Comparison of ENCODE assay signal across 35 cellular contexts in the genomic region with DNA sequence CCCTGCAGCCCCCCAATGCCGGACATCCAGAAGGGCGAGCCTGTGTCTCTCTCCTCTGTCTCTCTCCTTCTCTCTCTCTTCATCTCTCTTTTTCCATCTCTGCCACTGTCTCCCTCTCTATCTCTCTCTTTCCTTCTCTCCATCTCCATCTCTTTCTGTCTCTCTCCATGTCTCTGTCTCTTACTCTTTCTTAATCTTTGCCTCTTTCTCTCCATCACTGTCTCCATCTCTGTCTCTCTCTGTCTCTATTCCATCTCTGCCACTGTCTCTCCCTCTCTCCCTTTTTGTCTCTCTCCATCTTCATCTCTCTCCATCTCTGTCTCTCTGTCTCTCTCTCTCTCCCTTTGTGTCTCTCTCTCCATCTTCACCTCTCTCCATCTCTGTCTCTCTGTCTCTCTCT.
"Had no signal": no experiment of that assay in that cellular context is flagged by ENCODE, and none has a peak within 500 bp of the region (broad histone marks: within the 10 kb centered on the region; RNA-seq: fewer than 3 reads in every experiment).

No MANE protein-coding gene starts in this region.

- H3K4me3 ChIP-seq: adrenal gland, body of pancreas, breast epithelium had no signal

- H3K9me3 Mint-ChIP-seq: activated B cell treated with CpG ODN at 0.5 μM for 24 hours; activated CD4-positive, alpha-beta memory T cell treated with anti-CD3 and anti-CD28 coated beads for 36 hours; activated CD4-positive, alpha-beta T cell treated with anti-CD3 and anti-CD28 coated beads, Interleukin-2, amount 10 ng/mL, durations not matched to agents 24 days and 14 days; activated CD8-positive, alpha-beta T cell treated with anti-CD3 and anti-CD28 coated beads for 36 hours; activated naive CD4-positive, alpha-beta T cell treated with anti-CD3 and anti-CD28 coated beads for 36 hours; activated naive CD4-positive, alpha-beta T cell treated with anti-CD3 and anti-CD28 coated beads, Interleukin-2, amount 50 U/mL, for 72 hours; activated naive CD8-positive, alpha-beta T cell treated with anti-CD3 and anti-CD28 coated beads for 36 hours; activated T-cell treated with anti-CD3 and anti-CD28 coated beads, Interleukin-2, amount 50 U/mL, for 4 hours; activated T-cell treated with anti-CD3 and anti-CD28 coated beads, Interleukin-2, amount 50 U/mL, for 72 hours; activated T-helper 1 cell treated with anti-CD3 and anti-CD28 coated beads, Interleukin-12 subunit alpha, Interleukin-12 subunit beta, Interleukin-2, Interleukin-4 antibody, amounts not matched to agents 30 ng/mL and 10 ng/mL and 1 ng/mL, durations not matched to agents 14 hours and 24 hours and 36 hours; activated T-helper 17 cell treated with anti-CD3 and anti-CD28 coated beads, Interleukin-2, amount 50 U/mL, for 72 hours; T-helper 1 cell treated with Interleukin-12 subunit alpha and Interleukin-12 subunit beta and Interleukin-4 antibody, amounts not matched to agents 30 μg/mL and 1 μg/mL, for 36 hours; T-helper 2 cell treated with Interferon-gamma antibody and Interleukin-4, amounts not matched to agents 5 μg/mL and 100 μg/mL, for 36 hours had no signal

- H3K36me3 ChIP-seq: adrenal gland, brain microvascular endothelial cell, breast epithelium had no signal

- H3K27ac ChIP-seq: adrenal gland, body of pancreas, brain microvascular endothelial cell, breast epithelium, VCaP had no signal

- H3K9me3 ChIP-seq: adrenal gland, body of pancreas, breast epithelium had no signal

- H3K4me1 Mint-ChIP-seq: activated B cell treated with CpG ODN at 0.5 μM for 24 hours; activated naive CD8-positive, alpha-beta T cell treated with anti-CD3 and anti-CD28 coated beads for 36 hours; activated T-helper 17 cell treated with anti-CD3 and anti-CD28 coated beads, Interleukin-2, amount 50 U/mL, for 72 hours had no signal

- H3K27ac Mint-ChIP-seq: activated B cell treated with CpG ODN at 0.5 μM for 24 hours; activated CD4-positive, alpha-beta memory T cell treated with anti-CD3 and anti-CD28 coated beads for 36 hours; activated CD4-positive, alpha-beta T cell treated with anti-CD3 and anti-CD28 coated beads, Interleukin-2, amount 10 ng/mL, durations not matched to agents 24 days and 14 days; activated CD8-positive, alpha-beta T cell treated with anti-CD3 and anti-CD28 coated beads for 36 hours; activated naive CD4-positive, alpha-beta T cell treated with anti-CD3 and anti-CD28 coated beads for 36 hours; activated naive CD4-positive, alpha-beta T cell treated with anti-CD3 and anti-CD28 coated beads, Interleukin-2, amount 50 U/mL, for 72 hours; activated naive CD8-positive, alpha-beta T cell treated with anti-CD3 and anti-CD28 coated beads for 36 hours; activated T-cell treated with anti-CD3 and anti-CD28 coated beads, Interleukin-2, amount 50 U/mL, for 72 hours; activated T-helper 1 cell treated with anti-CD3 and anti-CD28 coated beads, Interleukin-12 subunit alpha, Interleukin-12 subunit beta, Interleukin-2, Interleukin-4 antibody, amounts not matched to agents 30 ng/mL and 10 ng/mL and 1 ng/mL, durations not matched to agents 14 hours and 24 hours and 36 hours; activated T-helper 17 cell treated with anti-CD3 and anti-CD28 coated beads, Interleukin-2, amount 50 U/mL, for 72 hours; T-helper 1 cell treated with Interleukin-12 subunit alpha and Interleukin-12 subunit beta and Interleukin-4 antibody, amounts not matched to agents 30 μg/mL and 1 μg/mL, for 36 hours; T-helper 2 cell treated with Interferon-gamma antibody and Interleukin-4, amounts not matched to agents 5 μg/mL and 100 μg/mL, for 36 hours had no signal

- H3K4me3 Mint-ChIP-seq: activated B cell treated with CpG ODN at 0.5 μM for 24 hours; activated CD4-positive, alpha-beta memory T cell treated with anti-CD3 and anti-CD28 coated beads for 36 hours; activated CD4-positive, alpha-beta T cell treated with anti-CD3 and anti-CD28 coated beads, Interleukin-2, amount 10 ng/mL, durations not matched to agents 24 days and 14 days; activated CD8-positive, alpha-beta T cell treated with anti-CD3 and anti-CD28 coated beads for 36 hours; activated naive CD4-positive, alpha-beta T cell treated with anti-CD3 and anti-CD28 coated beads for 36 hours; activated naive CD8-positive, alpha-beta T cell treated with anti-CD3 and anti-CD28 coated beads for 36 hours; activated T-cell treated with anti-CD3 and anti-CD28 coated beads, Interleukin-2, amount 50 U/mL, for 4 hours; activated T-cell treated with anti-CD3 and anti-CD28 coated beads, Interleukin-2, amount 50 U/mL, for 72 hours; activated T-helper 1 cell treated with anti-CD3 and anti-CD28 coated beads, Interleukin-12 subunit alpha, Interleukin-12 subunit beta, Interleukin-2, Interleukin-4 antibody, amounts not matched to agents 30 ng/mL and 10 ng/mL and 1 ng/mL, durations not matched to agents 14 hours and 24 hours and 36 hours; activated T-helper 17 cell treated with anti-CD3 and anti-CD28 coated beads, Interleukin-2, amount 50 U/mL, for 72 hours; T-helper 1 cell treated with Interleukin-12 subunit alpha and Interleukin-12 subunit beta and Interleukin-4 antibody, amounts not matched to agents 30 μg/mL and 1 μg/mL, for 36 hours; T-helper 2 cell treated with Interferon-gamma antibody and Interleukin-4, amounts not matched to agents 5 μg/mL and 100 μg/mL, for 36 hours had no signal

- DNase-seq: activated B cell treated with CpG ODN at 0.5 μM for 24 hours; activated CD4-positive, alpha-beta memory T cell treated with anti-CD3 and anti-CD28 coated beads for 36 hours; activated CD4-positive, alpha-beta T cell treated with anti-CD3 and anti-CD28 coated beads for 4 hours; activated CD4-positive, alpha-beta T cell treated with anti-CD3 and anti-CD28 coated beads, Interleukin-2, amount 10 ng/mL, durations not matched to agents 24 days and 14 days; activated CD4-positive, alpha-beta T cell treated with anti-CD3 and anti-CD28 coated beads, Interleukin-2, amount 50 U/mL, for 1 hour; activated CD4-positive, alpha-beta T cell treated with anti-CD3 and anti-CD28 coated beads, Interleukin-2, amount 50 U/mL, for 4 hours; activated CD4-positive, CD25-positive, alpha-beta regulatory T cell treated with anti-CD3 and anti-CD28 coated beads, Interleukin-2, amount 50 U/mL, for 72 hours; activated CD8-positive, alpha-beta memory T cell treated with anti-CD3 and anti-CD28 coated beads, Interleukin-2, amount 50 U/mL, for 4 hours; activated CD8-positive, alpha-beta T cell treated with anti-CD3 and anti-CD28 coated beads for 36 hours; activated effector memory CD4-positive, alpha-beta T cell treated with anti-CD3 and anti-CD28 coated beads, Interleukin-2, amount 50 U/mL, for 16 hours; activated gamma-delta T cell treated with Interleukin-2 at 50 U/mL for 16 hours; activated naive CD4-positive, alpha-beta T cell; activated naive CD4-positive, alpha-beta T cell treated with anti-CD3 and anti-CD28 coated beads for 36 hours; activated naive CD4-positive, alpha-beta T cell treated with anti-CD3 and anti-CD28 coated beads, Interleukin-2, amount 50 U/mL, for 16 hours; activated naive CD8-positive, alpha-beta T cell treated with anti-CD3 and anti-CD28 coated beads for 36 hours; activated T-cell treated with anti-CD3 and anti-CD28 coated beads for 4 hours; activated T-cell treated with anti-CD3 and anti-CD28 coated beads, Interleukin-2, amount 50 U/mL, for 1 hour; activated T-cell treated with anti-CD3 and anti-CD28 coated beads, Interleukin-2, amount 50 U/mL, for 4 hours; activated T-cell treated with anti-CD3 and anti-CD28 coated beads, Interleukin-2, amount 50 U/mL, for 72 hours; adrenal gland; amniotic stem cell; aorta; body of pancreas; brain microvascular endothelial cell; central memory CD4-positive, alpha-beta T cell; T-helper 1 cell; T-helper 2 cell; T-helper 9 cell had no signal

- H3K4me1 ChIP-seq: breast epithelium had no signal

- H3K36me3 Mint-ChIP-seq: activated CD4-positive, alpha-beta memory T cell treated with anti-CD3 and anti-CD28 coated beads for 36 hours; activated naive CD4-positive, alpha-beta T cell treated with anti-CD3 and anti-CD28 coated beads, Interleukin-2, amount 50 U/mL, for 72 hours; activated naive CD8-positive, alpha-beta T cell treated with anti-CD3 and anti-CD28 coated beads for 36 hours had no signal
